In the genomic region with DNA sequence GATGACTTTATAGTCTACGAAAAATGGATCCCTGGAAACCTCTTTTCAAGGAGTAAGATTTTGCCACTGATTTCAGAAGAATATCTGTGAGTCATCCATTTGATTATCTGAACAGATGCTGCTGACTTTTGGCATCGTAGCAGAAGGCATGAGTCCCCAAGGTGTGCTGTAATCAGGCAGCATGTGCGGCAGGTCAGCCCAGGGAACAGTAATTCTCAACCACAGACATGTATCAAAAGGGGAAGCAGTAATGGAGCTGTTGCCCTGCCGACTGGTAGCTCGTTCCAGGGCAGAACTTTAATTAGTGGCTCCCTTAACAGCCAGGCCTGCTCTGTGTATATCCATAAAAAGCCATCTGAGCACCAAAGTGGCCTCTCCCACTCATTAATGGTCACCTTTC, we compare ENCODE assay signal across 32 cellular contexts. TPM values are rescaled to one million over a fixed set of nuclear protein-coding genes. Genes with fewer than 3 reads are reported as not detected.
DNase-seq lines count a peak whose midpoint lies in the region; ATAC-seq and TF ChIP-seq lines count a peak whose summit lies in the region.
"Had no signal": no experiment of that assay in that cellular context is flagged by ENCODE, and none has a peak within 500 bp of the region (broad histone marks: within the 10 kb centered on the region; RNA-seq: fewer than 3 reads in every experiment).

No MANE protein-coding gene starts in this region.

- ATAC-seq in GM19351 (IDR thresholded peaks at IDR 0.05; ENCODE audit: unreplicated experiment), result peak; percentile 24
- peak; percentile 11 for ATAC-seq in HG03432 (IDR thresholded peaks at IDR 0.05; ENCODE audit: unreplicated experiment)
- ATAC-seq: A549, left cardiac atrium had no signal

- no peaks in the 10 kb centered on the region for H3K4me1 ChIP-seq in testis
- H3K4me1 ChIP-seq: A549, Peyer's patch had no signal

- intact Hi-C loops in activated CD4-positive, alpha-beta T cell treated with anti-CD3 and anti-CD28 coated beads, Interleukin-2, amount 10 ng/mL, durations not matched to agents 24 days and 14 days (cut with micrococcal nuclease), result no loop called here
- intact Hi-C loops in testis (cut with DNase I; ENCODE audit: low total_unique reads), result no loop called here

- TF ChIP-seq CTCF in glutamatergic neuron (IDR thresholded peaks at IDR 0.05; ENCODE audit: partially characterized antibody, unreplicated experiment), result no peak
- TF ChIP-seq CTCF in testis (IDR thresholded peaks at IDR 0.05), result no peak

- no peaks in the 10 kb centered on the region for H3K36me3 Mint-ChIP-seq in activated CD4-positive, alpha-beta T cell treated with anti-CD3 and anti-CD28 coated beads, Interleukin-2, amount 10 ng/mL, durations not matched to agents 24 days and 14 days (ENCODE audit: low read depth)
- no peaks in the 10 kb centered on the region for H3K36me3 Mint-ChIP-seq in activated CD4-positive, alpha-beta T cell treated with anti-CD3 and anti-CD28 coated beads, Interleukin-2, amount 10 ng/mL, durations not matched to agents 7 days and 5 days (ENCODE audit: low read depth)
- H3K36me3 Mint-ChIP-seq in glutamatergic neuron (ENCODE audit: unreplicated experiment), result peaks cover under 1% of the 10 kb centered on the region

- no peaks in the 10 kb centered on the region for H3K36me3 ChIP-seq in testis (ENCODE audit: low read depth, missing control alignments)
- H3K36me3 ChIP-seq: ovary, Peyer's patch had no signal

- no peak overlapping the region for H3K27ac ChIP-seq in testis
- H3K27ac ChIP-seq: A549, GM23248, hepatocyte, ovary, Peyer's patch, skin epidermis had no signal

- peak; percentile 45 for DNase-seq in activated CD4-positive, alpha-beta T cell treated with anti-CD3 and anti-CD28 coated beads, Interleukin-2, amount 10 ng/mL, durations not matched to agents 24 days and 14 days
- no peak for DNase-seq in activated CD4-positive, alpha-beta T cell treated with anti-CD3 and anti-CD28 coated beads, Interleukin-2, amount 10 ng/mL, durations not matched to agents 7 days and 5 days
- DNase-seq in glutamatergic neuron, result no peak
- DNase-seq in DMS79 (lab: John Stamatoyannopoulos, UW), result no peak
- DNase-seq in testis, result no peak
- DNase-seq in DMS114 treated with DMSO at 0.1 percent for 48 hours (lab: John Stamatoyannopoulos, UW; ENCODE audit: unreplicated experiment), result no peak
- DNase-seq: activated CD4-positive, alpha-beta T cell treated with anti-CD3 and anti-CD28 coated beads, Interleukin-2, amount 50 U/mL, for 1 hour; activated T-cell treated with anti-CD3 and anti-CD28 coated beads, Interleukin-2, amount 50 U/mL, for 48 hours; GF-D8; GM23248; left cardiac atrium; mammary epithelial cell; NCI-H1436; NCI-H2081 treated with DMSO at 0.1 percent for 48 hours; NCI-H226; NCI-H774; ovary; Peyer's patch; retina; SIG-M5; T1000; trophoblast cell had no signal

- TF ChIP-seq POLR2A in testis (IDR thresholded peaks at IDR 0.05), result no peak

- H3K9me3 ChIP-seq in testis, result no peaks in the 10 kb centered on the region
- H3K9me3 ChIP-seq: A549, ovary, Peyer's patch had no signal

- POLR2A ChIA-PET in activated CD4-positive, alpha-beta T cell treated with anti-CD3 and anti-CD28 coated beads, Interleukin-2, amount 10 ng/mL, durations not matched to agents 7 days and 5 days (lab: Charles Lee), result no interaction called here

- no peak overlapping the region for H3K4me3 Mint-ChIP-seq in activated CD4-positive, alpha-beta T cell treated with anti-CD3 and anti-CD28 coated beads, Interleukin-2, amount 10 ng/mL, durations not matched to agents 24 days and 14 days
- H3K4me3 Mint-ChIP-seq in activated CD4-positive, alpha-beta T cell treated with anti-CD3 and anti-CD28 coated beads, Interleukin-2, amount 10 ng/mL, durations not matched to agents 7 days and 5 days, result no peak overlapping the region
- no peak overlapping the region for H3K4me3 Mint-ChIP-seq in glutamatergic neuron (ENCODE audit: unreplicated experiment)
- H3K4me3 Mint-ChIP-seq: central memory CD8-positive, alpha-beta T cell; dendritic cell treated with granulocyte-macrophage colony-stimulating factor and Interleukin-4, amounts not matched to agents 40 ng/mL and 50 ng/mL, for 4 days; nephron had no signal

- 82 to 88% methylated on average over 5 of the region's 5 CpGs for WGBS in testis, 2 donors

- H3K27ac Mint-ChIP-seq in activated CD4-positive, alpha-beta T cell treated with anti-CD3 and anti-CD28 coated beads, Interleukin-2, amount 10 ng/mL, durations not matched to agents 24 days and 14 days, result no peak overlapping the region
- no peak overlapping the region for H3K27ac Mint-ChIP-seq in activated CD4-positive, alpha-beta T cell treated with anti-CD3 and anti-CD28 coated beads, Interleukin-2, amount 10 ng/mL, durations not matched to agents 7 days and 5 days
- peak overlapping the region; percentile 50 for H3K27ac Mint-ChIP-seq in glutamatergic neuron (ENCODE audit: unreplicated experiment)
- H3K27ac Mint-ChIP-seq: dendritic cell treated with granulocyte-macrophage colony-stimulating factor and Interleukin-4, amounts not matched to agents 40 ng/mL and 50 ng/mL, for 4 days; nephron had no signal

- H3K27me3 Mint-ChIP-seq in activated CD4-positive, alpha-beta T cell treated with anti-CD3 and anti-CD28 coated beads, Interleukin-2, amount 10 ng/mL, durations not matched to agents 24 days and 14 days, result peaks cover 27% of the 10 kb centered on the region
- peaks cover 27% of the 10 kb centered on the region for H3K27me3 Mint-ChIP-seq in activated CD4-positive, alpha-beta T cell treated with anti-CD3 and anti-CD28 coated beads, Interleukin-2, amount 10 ng/mL, durations not matched to agents 7 days and 5 days
- H3K27me3 Mint-ChIP-seq in glutamatergic neuron (ENCODE audit: unreplicated experiment), result peaks cover 10% of the 10 kb centered on the region

- no peaks in the 10 kb centered on the region for H3K9me3 Mint-ChIP-seq in activated CD4-positive, alpha-beta T cell treated with anti-CD3 and anti-CD28 coated beads, Interleukin-2, amount 10 ng/mL, durations not matched to agents 24 days and 14 days
- no peaks in the 10 kb centered on the region for H3K9me3 Mint-ChIP-seq in activated CD4-positive, alpha-beta T cell treated with anti-CD3 and anti-CD28 coated beads, Interleukin-2, amount 10 ng/mL, durations not matched to agents 7 days and 5 days
- peaks cover 6% of the 10 kb centered on the region for H3K9me3 Mint-ChIP-seq in glutamatergic neuron (ENCODE audit: unreplicated experiment)
- H3K9me3 Mint-ChIP-seq: central memory CD8-positive, alpha-beta T cell; dendritic cell treated with granulocyte-macrophage colony-stimulating factor and Interleukin-4, amounts not matched to agents 40 ng/mL and 50 ng/mL, for 4 days had no signal

- no peaks in the 10 kb centered on the region for H3K4me1 Mint-ChIP-seq in activated CD4-positive, alpha-beta T cell treated with anti-CD3 and anti-CD28 coated beads, Interleukin-2, amount 10 ng/mL, durations not matched to agents 24 days and 14 days
- peaks cover under 1% of the 10 kb centered on the region for H3K4me1 Mint-ChIP-seq in activated CD4-positive, alpha-beta T cell treated with anti-CD3 and anti-CD28 coated beads, Interleukin-2, amount 10 ng/mL, durations not matched to agents 7 days and 5 days
- H3K4me1 Mint-ChIP-seq in glutamatergic neuron (ENCODE audit: low read depth, unreplicated experiment), result peaks cover 6% of the 10 kb centered on the region
- H3K4me1 Mint-ChIP-seq: central memory CD8-positive, alpha-beta T cell had no signal

- no peaks in the 10 kb centered on the region for H3K27me3 ChIP-seq in testis
- H3K27me3 ChIP-seq: ovary, Peyer's patch had no signal

- CTCF ChIA-PET in activated CD4-positive, alpha-beta T cell treated with anti-CD3 and anti-CD28 coated beads, Interleukin-2, amount 10 ng/mL, durations not matched to agents 7 days and 5 days (lab: Charles Lee), result no interaction called here

- H3K4me3 ChIP-seq in testis, result no peak overlapping the region
- H3K4me3 ChIP-seq: A549, GM23248, hepatocyte, ovary, Peyer's patch, skin epidermis had no signal

RNA-seq across cellular contexts. Expression of a gene that starts 5.7 kb away (rescaled TPM):
- not detected in 2 replicates for total RNA-seq in activated CD4-positive, alpha-beta T cell treated with anti-CD3 and anti-CD28 coated beads, Interleukin-2, amount 10 ng/mL, durations not matched to agents 24 days and 14 days
- total RNA-seq in activated CD4-positive, alpha-beta T cell treated with anti-CD3 and anti-CD28 coated beads, Interleukin-2, amount 10 ng/mL, durations not matched to agents 7 days and 5 days, result not detected
- total RNA-seq in glutamatergic neuron (ENCODE audit: unreplicated experiment) (1.2 TPM), testis (under 1 TPM; 0.19 to 0.31 TPM)
- 0.08 TPM for polyA plus RNA-seq in testis (ENCODE audit: insufficient read depth, low read depth, low replicate concordance)
- total RNA-seq: GM23248, hepatocyte, HT-29, mammary epithelial cell, MCF 10A had no signal
- polyA plus RNA-seq: A549, GM23248, hepatocyte, mammary epithelial cell had no signal
